ENCODE assay signal across 32 cellular contexts in genomic region chr1:162537216-162537615, GRCh38.
"Had no signal": no experiment of that assay in that cellular context is flagged by ENCODE, and none has a peak within 500 bp of the region (broad histone marks: within the 10 kb centered on the region; RNA-seq: fewer than 3 reads in every experiment).

No MANE protein-coding gene starts in this region.

- H3K9me3 ChIP-seq: adrenal gland, esophagus muscularis mucosa, gastrocnemius medialis, neutrophil, ovary, right lobe of liver, stomach, thyroid gland, upper lobe of left lung, vagina had no signal

- H3K27me3 ChIP-seq: adrenal gland, esophagus muscularis mucosa, gastrocnemius medialis, neutrophil, ovary, right lobe of liver, stomach, thyroid gland, upper lobe of left lung, vagina had no signal

- ATAC-seq: activated CD4-positive, CD25-positive, alpha-beta regulatory T cell treated with anti-CD3 and anti-CD28 coated beads, Interleukin-2, amount 50 U/mL, for 24 hours; gastrocnemius medialis; left cardiac atrium; left ventricle myocardium superior; right lobe of liver; stimulated activated naive B cell treated with anti-CD40 and anti-IgM and Interleukin-4, amounts not matched to agents 10 μg/mL and 1 μg/mL and 100 μg/mL, for 72 hours; T-cell had no signal

- DNase-seq: activated CD4-positive, alpha-beta T cell treated with anti-CD3 and anti-CD28 coated beads for 48 hours; activated CD4-positive, alpha-beta T cell treated with anti-CD3 and anti-CD28 coated beads, Interleukin-2, amount 50 U/mL, for 48 hours; activated CD8-positive, alpha-beta memory T cell treated with anti-CD3 and anti-CD28 coated beads for 24 hours; activated effector memory CD4-positive, alpha-beta T cell treated with Interleukin-2 at 50 U/mL for 16 hours; activated naive CD4-positive, alpha-beta T cell treated with anti-CD3 and anti-CD28 coated beads for 36 hours; activated naive CD8-positive, alpha-beta T cell treated with anti-CD3 and anti-CD28 coated beads for 36 hours; adrenal gland; aorta; gastrocnemius medialis; glutamatergic neuron; islet precursor cell; left cardiac atrium; left ventricle myocardium superior; naive B cell; nephron progenitor cell; ovary; right lobe of liver; stimulated activated CD4-positive, alpha-beta T cell treated with anti-CD3 and anti-CD28 coated beads, Interleukin-4, amount 100 ng/mL, for 24 hours; stimulated activated naive B cell treated with anti-CD40 and anti-IgM and Interleukin-4, amounts not matched to agents 10 μg/mL and 1 μg/mL and 100 μg/mL, for 72 hours; stomach; T-cell; T-helper 9 cell; thyroid gland; upper lobe of left lung had no signal

- H3K36me3 Mint-ChIP-seq: naive B cell, T-cell had no signal

- H3K4me1 ChIP-seq: adrenal gland, gastrocnemius medialis, right lobe of liver, thyroid gland, vagina had no signal

- H3K9me3 Mint-ChIP-seq: brain; naive B cell; stimulated activated naive B cell treated with anti-CD40 and anti-IgM and Interleukin-4, amounts not matched to agents 10 μg/mL and 1 μg/mL and 100 μg/mL, for 72 hours had no signal

- H3K36me3 ChIP-seq: adrenal gland, esophagus muscularis mucosa, gastrocnemius medialis, neutrophil, ovary, right lobe of liver, stomach, thyroid gland, upper lobe of left lung, vagina had no signal

- FAIRE-seq: TTC549 had no signal

- H3K4me1 Mint-ChIP-seq: brain; naive B cell; nephron progenitor cell; stimulated activated naive B cell treated with anti-CD40 and anti-IgM and Interleukin-4, amounts not matched to agents 10 μg/mL and 1 μg/mL and 100 μg/mL, for 72 hours; T-cell had no signal

- H3K4me3 ChIP-seq: adrenal gland, esophagus muscularis mucosa, gastrocnemius medialis, ovary, right lobe of liver, stomach, thyroid gland, upper lobe of left lung, vagina had no signal

- H3K27ac Mint-ChIP-seq: activated naive CD4-positive, alpha-beta T cell treated with anti-CD3 and anti-CD28 coated beads for 36 hours; activated naive CD8-positive, alpha-beta T cell treated with anti-CD3 and anti-CD28 coated beads for 36 hours; brain; nephron progenitor cell; progenitor cell of endocrine pancreas; stimulated activated naive B cell treated with anti-CD40 and anti-IgM and Interleukin-4, amounts not matched to agents 10 μg/mL and 1 μg/mL and 100 μg/mL, for 72 hours; T-cell had no signal

- H3K4me3 Mint-ChIP-seq: activated naive CD4-positive, alpha-beta T cell treated with anti-CD3 and anti-CD28 coated beads for 36 hours; activated naive CD8-positive, alpha-beta T cell treated with anti-CD3 and anti-CD28 coated beads for 36 hours; brain; naive B cell; nephron progenitor cell; stimulated activated naive B cell treated with anti-CD40 and anti-IgM and Interleukin-4, amounts not matched to agents 10 μg/mL and 1 μg/mL and 100 μg/mL, for 72 hours; T-cell had no signal

- H3K27ac ChIP-seq: adrenal gland, esophagus muscularis mucosa, gastrocnemius medialis, neutrophil, ovary, right lobe of liver, stomach, thyroid gland, upper lobe of left lung, vagina, VCaP had no signal

- H3K27me3 Mint-ChIP-seq: activated naive CD8-positive, alpha-beta T cell treated with anti-CD3 and anti-CD28 coated beads for 36 hours; naive B cell; progenitor cell of endocrine pancreas; stimulated activated naive B cell treated with anti-CD40 and anti-IgM and Interleukin-4, amounts not matched to agents 10 μg/mL and 1 μg/mL and 100 μg/mL, for 72 hours; T-cell had no signal
